In genomic region chr4:141999446-142000143, GRCh38 we compare ENCODE assay signal across 27 cellular contexts.
"Had no signal": no experiment of that assay in that cellular context is flagged by ENCODE, and none has a peak within 500 bp of the region (broad histone marks: within the 10 kb centered on the region; RNA-seq: fewer than 3 reads in every experiment).

No MANE protein-coding gene starts in this region.

- H3K4me3 ChIP-seq: left lung, lower lobe of right lung, pancreas, prostate gland, skin epidermis, suprapubic skin, thoracic aorta, tibial artery had no signal

- H3K4me1 ChIP-seq: left lung, lower lobe of right lung, pancreas, prostate gland, suprapubic skin, tibial artery had no signal

- DNase-seq: hypothalamus; immature natural killer cell; kidney; left colon; left lung; lower lobe of right lung; mammary epithelial cell; mesenchymal stem cell; naive thymus-derived CD8-positive, alpha-beta T cell; nucleus accumbens; pancreas; posterior cingulate gyrus; retina; right cardiac atrium; stimulated activated CD4-positive, alpha-beta T cell treated with anti-CD3 and anti-CD28 coated beads, Interleukin-12 subunit alpha, Interleukin-12 subunit beta, amount 100 ng/mL, for 4 hours; stimulated activated CD4-positive, alpha-beta T cell treated with anti-CD3 and anti-CD28 coated beads, Interleukin-15, amount 100 ng/mL, for 24 hours; stimulated activated CD4-positive, alpha-beta T cell treated with anti-CD3 and anti-CD28 coated beads, Interleukin-2, amount 100 ng/mL, for 24 hours; stimulated activated CD4-positive, alpha-beta T cell treated with anti-CD3 and anti-CD28 coated beads, Interleukin-4, amount 100 ng/mL, for 1 hour; stimulated activated naive CD4-positive, alpha-beta T cell; tibial artery; trophoblast cell had no signal

- H3K27me3 ChIP-seq: left lung, pancreas, suprapubic skin, tibial artery had no signal

- H3K27ac ChIP-seq: left lung, lower lobe of right lung, pancreas, prostate gland, skin epidermis, suprapubic skin, thoracic aorta, tibial artery had no signal

- H3K36me3 ChIP-seq: left lung, lower lobe of right lung, pancreas, prostate gland, suprapubic skin, thoracic aorta, tibial artery had no signal

- ATAC-seq: left colon; left lung; lower lobe of right lung; naive thymus-derived CD8-positive, alpha-beta T cell; pancreas; right cardiac atrium; sciatic nerve; stimulated activated effector memory CD8-positive, alpha-beta T cell treated with anti-CD3 and anti-CD28 coated beads, Interleukin-12 subunit alpha, Interleukin-12 subunit beta, amount 100 ng/mL, for 72 hours had no signal

- H3K9me3 ChIP-seq: lower lobe of right lung, pancreas, prostate gland, thoracic aorta, tibial artery had no signal
